In genomic region chr1:183634429-183635065, GRCh38 we compare ENCODE assay signal across 1 cellular context.
TF ChIP-seq lines count a peak whose summit lies in the region.

No MANE protein-coding gene starts in this region.

TF ChIP-seq in IMR-90, 13 proteins besides CTCF, POLR2A, EP300 and RAD21:
- TF ChIP-seq ELK1 (IDR thresholded peaks at IDR 0.05; ENCODE audit: borderline replicate concordance, low read depth, low read length) (no peak), MAZ (IDR thresholded peaks at IDR 0.05; ENCODE audit: borderline replicate concordance, low read depth, low read length) (no peak), USF2 (IDR thresholded peaks at IDR 0.05; ENCODE audit: low read depth, low read length) (no peak), SMC3 (IDR thresholded peaks at IDR 0.05; ENCODE audit: low read depth, low read length) (no peak), FOS (IDR thresholded peaks at IDR 0.05; ENCODE audit: low read depth, low read length) (no peak), RFX5 (IDR thresholded peaks at IDR 0.05; ENCODE audit: low read depth, low read length) (no peak), CEBPB (IDR thresholded peaks at IDR 0.05; ENCODE audit: low read depth, low read length) (no peak), MAFK (IDR thresholded peaks at IDR 0.05; ENCODE audit: low read depth, low read length) (no peak), NFE2L2 (IDR thresholded peaks at IDR 0.05; ENCODE audit: low read depth, low read length) (no peak), CHD1 (IDR thresholded peaks at IDR 0.05; ENCODE audit: low read depth, low read length) (no peak), BHLHE40 (IDR thresholded peaks at IDR 0.05; ENCODE audit: low read depth, low read length) (no peak), MXI1 (IDR thresholded peaks at IDR 0.05; ENCODE audit: borderline replicate concordance, low read depth, low read length) (no peak), RCOR1 (IDR thresholded peaks at IDR 0.05; ENCODE audit: insufficient replicate concordance, low read length) (no peak)
TF ChIP-seq in IMR-90: peak in this region for 0.
